11 cellular contexts compared by ENCODE assay signal in genomic region chr21:46060596-46061061, GRCh38. TPM values are rescaled to one million over a fixed set of nuclear protein-coding genes. Genes with fewer than 3 reads are reported as not detected.
DNase-seq lines count a peak whose midpoint lies in the region; ATAC-seq, FAIRE-seq and TF ChIP-seq lines count a peak whose summit lies in the region.
"Had no signal": no experiment of that assay in that cellular context is flagged by ENCODE, and none has a peak within 500 bp of the region (broad histone marks: within the 10 kb centered on the region; RNA-seq: fewer than 3 reads in every experiment).

No MANE protein-coding gene starts in this region.

- FAIRE-seq in A549 (lab: Jason Lieb, UNC): no peak

- H3K9me3 Mint-ChIP-seq in effector memory CD8-positive, alpha-beta T cell: peaks cover 2 to 6% of the 10 kb centered on the region in 2 donors

- TF ChIP-seq POLR2A in A549 (IDR thresholded peaks at IDR 0.05; ENCODE audit: low read length): no peak
- no peak for TF ChIP-seq POLR2A in NB4 (IDR thresholded peaks at IDR 0.05; ENCODE audit: extremely low read depth, insufficient read length)

- no peak for TF ChIP-seq EP300 in A549 (IDR thresholded peaks at IDR 0.05)

- peaks cover 5 to 19% of the 10 kb centered on the region in 2 donors for H3K4me1 Mint-ChIP-seq in effector memory CD8-positive, alpha-beta T cell (ENCODE audit: low read depth in 2 of 2)

- WGBS in A549 (ENCODE audit: missing lambda C conversion rate): 29% methylated on average over 11 of the region's 11 CpGs

- CTCF ChIA-PET in A549 (lab: Yijun Ruan, JAX): no interaction called here

- no peaks in the 10 kb centered on the region for H3K36me3 Mint-ChIP-seq in effector memory CD8-positive, alpha-beta T cell (ENCODE audit: insufficient read depth)

- TF ChIP-seq CTCF in A549 (IDR thresholded peaks at IDR 0.05): no peak
- TF ChIP-seq CTCF in NB4 (IDR thresholded peaks at IDR 0.05; ENCODE audit: low read depth, low read length): no peak

- H3K4me2 ChIP-seq in A549: no peak overlapping the region

- H3K4me1 ChIP-seq in A549: no peaks in the 10 kb centered on the region

- TF ChIP-seq RAD21 in A549 (conservative IDR thresholded peaks at IDR 0.05 in 1 of 2, IDR thresholded peaks at IDR 0.05 in 1 of 2): no peak

- peak overlapping the region in 1 of 2 experiments; percentile 70; a peak in 2 of 6 replicates for H3K27ac ChIP-seq in A549

- peaks cover 46 to 79% of the 10 kb centered on the region in 2 donors for H3K27me3 Mint-ChIP-seq in effector memory CD8-positive, alpha-beta T cell

- POLR2A ChIA-PET in A549 (lab: Yijun Ruan, JAX): no interaction called here

- DNase-seq in A549 (ENCODE audit: low read depth in 1 of 2, low spot score in 1 of 2) (peak; percentile 39 to 48), NB4 (ENCODE audit: low read depth) (peak; percentile 38), non-pigmented ciliary epithelial cell (ENCODE audit: low read depth) (peak; percentile 96), HuH-7 (ENCODE audit: low spot score) (no peak), NCI-H1092 (lab: John Stamatoyannopoulos, UW) (no peak)
- DNase-seq in effector memory CD8-positive, alpha-beta T cell: no peak
- DNase-seq: GF-D8, Kasumi-1 had no signal

- H3K27ac Mint-ChIP-seq in effector memory CD8-positive, alpha-beta T cell: no peak overlapping the region
- H3K27ac Mint-ChIP-seq: dendritic cell treated with granulocyte-macrophage colony-stimulating factor and Interleukin-4, amounts not matched to agents 40 ng/mL and 50 ng/mL, for 4 days had no signal

- no peak overlapping the region for H3K4me3 Mint-ChIP-seq in effector memory CD8-positive, alpha-beta T cell
- H3K4me3 Mint-ChIP-seq: dendritic cell treated with granulocyte-macrophage colony-stimulating factor and Interleukin-4, amounts not matched to agents 40 ng/mL and 50 ng/mL, for 4 days had no signal

- ATAC-seq in A549: peak in 1 of 2 experiments; percentile 69; a peak in 3 of 6 replicates
- ATAC-seq in effector memory CD8-positive, alpha-beta T cell (replicated peaks): peak; percentile 53
- no peak for ATAC-seq in HG03521 (IDR thresholded peaks at IDR 0.05; ENCODE audit: unreplicated experiment)
- ATAC-seq in GM21515 (IDR thresholded peaks at IDR 0.05; ENCODE audit: unreplicated experiment): no peak

- peaks cover 16% of the 10 kb centered on the region for H3K9me3 ChIP-seq in A549

- no peak overlapping the region for H3K4me3 ChIP-seq in A549
- no peak overlapping the region for H3K4me3 ChIP-seq in NB4 (ENCODE audit: low read depth, low read length)

TF ChIP-seq in A549, 52 proteins besides CTCF, POLR2A, EP300 and RAD21:
- TF ChIP-seq GATA3 (IDR thresholded peaks at IDR 0.05; ENCODE audit: borderline replicate concordance): no peak
- TF ChIP-seq EHMT2 (IDR thresholded peaks at IDR 0.05; ENCODE audit: low read depth): no peak
- TF ChIP-seq MAX (IDR thresholded peaks at IDR 0.05): peak; percentile 35; the same call in 1 of the 2 replicates

RNA-seq across cellular contexts. Expression of gene COL6A2, which starts 37.3 kb away (rescaled TPM):
- polyA plus RNA-seq in A549 (2011; rRNA removed) (2.3 and 2.5 TPM in 2 replicates), A549 (2017; fragmentation: RNase III; extraction: RNeasy Plus Mini Kit Qiagen cat#74134 plus additional on column Dnase treatment) (13.0 to 16.5 TPM (median 13.1 TPM) in 3 replicates)
- 3.6 and 5.2 TPM in 2 replicates for polyA plus RNA-seq in A549 (2012; cell fraction: cytosol; rRNA removed)
- polyA plus RNA-seq in A549 (2012; cell fraction: nucleus; rRNA removed): 23.5 and 27.5 TPM in 2 replicates
- polyA minus RNA-seq in A549 (2011; rRNA and poly(A)+ RNA removed): 1.3 and 2.8 TPM in 2 replicates

Comparison
In these comparisons a context has a peak if more than half of its experiments do, and no peak if none do; other contexts are left out.
1. DNase-seq: peak in A549 (2 of 2), NB4 (single experiment) and non-pigmented ciliary epithelial cell (single experiment); none in effector memory CD8-positive, alpha-beta T cell (0 of 3), HuH-7 (single experiment) and NCI-H1092 (single experiment).